8 cellular contexts compared by ENCODE assay signal in the genomic region with DNA sequence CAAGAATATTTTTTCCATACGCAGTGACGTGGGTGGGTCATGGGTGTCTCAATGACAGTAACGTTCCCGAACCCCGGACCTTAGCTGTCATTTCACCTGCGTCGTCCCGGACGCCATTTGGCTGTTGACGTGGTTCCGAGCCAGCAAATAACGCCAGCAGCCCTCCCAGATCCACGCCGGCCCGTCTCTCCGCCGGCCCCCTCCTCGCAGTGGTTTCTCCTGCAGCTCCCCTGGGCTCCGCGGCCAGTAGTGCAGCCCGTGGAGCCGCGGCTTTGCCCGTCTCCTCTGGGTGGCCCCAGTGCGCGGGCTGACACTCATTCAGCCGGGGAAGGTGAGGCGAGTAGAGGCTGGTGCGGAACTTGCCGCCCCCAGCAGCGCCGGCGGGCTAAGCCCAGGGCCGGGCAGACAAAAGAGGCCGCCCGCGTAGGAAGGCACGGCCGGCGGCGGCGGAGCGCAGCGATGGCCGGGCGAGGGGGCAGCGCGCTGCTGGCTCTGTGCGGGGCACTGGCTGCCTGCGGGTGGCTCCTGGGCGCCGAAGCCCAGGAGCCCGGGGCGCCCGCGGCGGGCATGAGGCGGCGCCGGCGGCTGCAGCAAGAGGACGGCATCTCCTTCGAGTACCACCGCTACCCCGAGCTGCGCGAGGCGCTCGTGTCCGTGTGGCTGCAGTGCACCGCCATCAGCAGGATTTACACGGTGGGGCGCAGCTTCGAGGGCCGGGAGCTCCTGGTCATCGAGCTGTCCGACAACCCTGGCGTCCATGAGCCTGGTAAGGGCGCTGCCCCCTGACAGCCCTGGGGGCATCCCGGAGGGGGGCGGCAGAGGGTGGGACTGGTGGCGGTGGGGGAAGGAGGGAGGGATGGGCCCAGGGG. TPM values are rescaled to one million over a fixed set of nuclear protein-coding genes. Genes with fewer than 3 reads are reported as not detected.
DNase-seq lines count a peak whose midpoint lies in the region; ATAC-seq and TF ChIP-seq lines count a peak whose summit lies in the region.

TSS of gene CPE (plus strand) at position 246 of the 869 bp plus-strand sequence. CDS start at position 460, 214 bp downstream.

- no peaks in the 10 kb centered on the region for H3K27me3 ChIP-seq in BLaER1
- H3K27me3 ChIP-seq in esophagus muscularis mucosa: peaks cover 0 to 8% (median 0%) of the 10 kb centered on the region in 4 donors
- peaks cover 0 to 3% of the 10 kb centered on the region in 2 donors for H3K27me3 ChIP-seq in mucosa of rectum (ENCODE audit: control insufficient read depth in 2 of 2, insufficient read depth in 2 of 2, low read length in 2 of 2)

- intact Hi-C loops in esophagus muscularis mucosa (cut with DNase I): loop anchor here (5.0 kb wide), 1 partner anchor 83 kb away; no protein-coding TSS in a partner anchor

- H3K36me3 ChIP-seq in BLaER1: no peaks in the 10 kb centered on the region
- H3K36me3 ChIP-seq in esophagus muscularis mucosa: no peaks in the 10 kb centered on the region
- H3K36me3 ChIP-seq in mucosa of rectum (ENCODE audit: control insufficient read depth in 2 of 2, insufficient read depth in 2 of 2, low read length in 2 of 2): no peaks in the 10 kb centered on the region

- ATAC-seq in GM19395 (IDR thresholded peaks at IDR 0.05; ENCODE audit: unreplicated experiment) (peak; percentile 89), HG03558 (IDR thresholded peaks at IDR 0.05; ENCODE audit: extremely low read depth, unreplicated experiment) (peak; percentile 78)

- H4K20me1 ChIP-seq in BLaER1: no peaks in the 10 kb centered on the region

- H3K4me1 ChIP-seq in BLaER1: peaks cover 7% of the 10 kb centered on the region; the same call in 1 of the 2 replicates
- peaks cover 0 to 34% (median 16%) of the 10 kb centered on the region in 4 donors for H3K4me1 ChIP-seq in esophagus muscularis mucosa
- no peaks in the 10 kb centered on the region for H3K4me1 ChIP-seq in mucosa of rectum (ENCODE audit: control insufficient read depth in 2 of 2, insufficient read depth in 2 of 2, low read length in 2 of 2)

- H3K27ac ChIP-seq in BLaER1 (no peak within 1 kb of the TSS), esophagus muscularis mucosa (replicated peaks in 1 of 4) (peak within 1 kb of the TSS; percentile 76 to 89 (median 81)), mucosa of rectum (ENCODE audit: low read depth in 2 of 2, low read length in 2 of 2) (peak within 1 kb of the TSS in 1 of 2 donors; percentile 17)

- no peak for TF ChIP-seq EP300 in esophagus muscularis mucosa (IDR thresholded peaks at IDR 0.05)

- H3K9me3 ChIP-seq in BLaER1: peaks cover 11% of the 10 kb centered on the region
- H3K9me3 ChIP-seq in esophagus muscularis mucosa: peaks cover 0 to 11% (median 0%) of the 10 kb centered on the region in 4 donors
- H3K9me3 ChIP-seq in mucosa of rectum (ENCODE audit: control insufficient read depth in 2 of 2, low read length in 2 of 2): peaks cover 0 to 2% of the 10 kb centered on the region in 2 donors

- no peak within 1 kb of the TSS for H3K4me2 ChIP-seq in BLaER1

- peak; percentile 64 to 81 for DNase-seq in NOMO-1 (lab: John Stamatoyannopoulos, UW; ENCODE audit: unreplicated experiment in 2 of 2)
- peak; percentile 16 to 18 for DNase-seq in activated T-helper 1 cell treated with anti-CD3 and anti-CD28 coated beads, Interleukin-2, amount 50 U/mL, for 16 hours (ENCODE audit: low read depth in 1 of 2, low spot score in 1 of 2)
- DNase-seq in esophagus muscularis mucosa (ENCODE audit: extremely low spot score): no peak
- peak; percentile 14 for DNase-seq in stimulated activated CD8-positive, alpha-beta memory T cell treated with anti-CD3 and anti-CD28 coated beads, Interleukin-7, amount 100 ng/mL, for 24 hours (ENCODE audit: low read depth)

- peak; percentile 17 to 75 (median 51) for TF ChIP-seq CTCF in esophagus muscularis mucosa (IDR thresholded peaks at IDR 0.05)

- no peak within 1 kb of the TSS for H3K9ac ChIP-seq in BLaER1
- H3K9ac ChIP-seq in mucosa of rectum (ENCODE audit: low read depth in 1 of 2, low read length in 2 of 2): peak within 1 kb of the TSS; percentile 41 to 60

- H3K4me3 ChIP-seq in BLaER1: peak within 1 kb of the TSS; percentile 27; the same call in 1 of the 2 replicates
- H3K4me3 ChIP-seq in esophagus muscularis mucosa: peak within 1 kb of the TSS; percentile 65 to 79 (median 72)
- peak within 1 kb of the TSS; percentile 63 to 71 for H3K4me3 ChIP-seq in mucosa of rectum (ENCODE audit: low read length in 2 of 2)

- WGBS in esophagus muscularis mucosa: 7% methylated on average over 12 of the region's 82 CpGs

- TF ChIP-seq POLR2A in esophagus muscularis mucosa (IDR thresholded peaks at IDR 0.05; ENCODE audit: low read depth): peak; percentile 15

RNA-seq across cellular contexts. Expression of gene CPE, which starts in this region (rescaled TPM):
- total RNA-seq in esophagus muscularis mucosa: 100 to 1,000 TPM; 104 to 116 (median 108) TPM
